10 cellular contexts compared by ENCODE assay signal in the genomic region with DNA sequence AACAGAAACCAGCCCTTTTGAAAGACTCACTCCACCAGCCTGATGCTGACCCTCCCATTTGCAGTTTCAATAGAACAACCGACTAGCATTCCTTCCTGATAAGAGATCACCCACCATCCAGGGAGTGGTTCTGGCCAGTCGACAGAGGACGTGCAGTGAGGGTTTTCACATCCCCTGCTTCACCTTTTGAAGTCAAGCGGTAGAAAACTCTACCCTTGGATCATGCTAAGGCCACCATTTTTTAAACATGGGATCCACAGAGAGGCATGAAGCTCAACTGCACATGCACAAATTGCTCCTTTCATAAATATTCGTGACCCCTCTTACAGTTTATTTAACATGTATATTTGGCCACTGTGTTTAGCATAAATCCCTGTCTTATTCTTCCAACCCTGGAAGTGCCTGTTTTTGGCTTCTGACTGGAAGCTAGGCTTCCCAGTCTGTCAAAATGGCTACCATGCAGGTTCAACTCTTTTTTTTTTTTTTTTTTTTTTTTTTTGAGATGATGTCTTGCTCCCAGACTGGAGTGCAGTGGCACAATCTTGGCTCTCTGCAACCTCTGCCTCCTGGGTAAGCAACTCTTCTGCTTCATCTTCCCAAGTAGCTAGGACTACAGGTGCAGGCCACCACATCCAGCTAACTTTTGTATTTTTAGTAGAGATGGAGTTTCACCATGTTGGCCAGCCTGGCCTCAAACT. TPM values are rescaled to one million over a fixed set of nuclear protein-coding genes. Genes with fewer than 3 reads are reported as not detected.
DNase-seq lines count a peak whose midpoint lies in the region; ATAC-seq and TF ChIP-seq lines count a peak whose summit lies in the region.
"Had no signal": no experiment of that assay in that cellular context is flagged by ENCODE, and none has a peak within 500 bp of the region (broad histone marks: within the 10 kb centered on the region; RNA-seq: fewer than 3 reads in every experiment).

No MANE protein-coding gene starts in this region.

- BruUV-seq in PC-9 (replicated peaks; lab: Mats Ljungman, UMichigan), result TSS peak; percentile 72

- ATAC-seq in GM23338 (no peak), HG02798 (IDR thresholded peaks at IDR 0.05; ENCODE audit: poor library complexity, unreplicated experiment) (no peak), HG03521 (IDR thresholded peaks at IDR 0.05; ENCODE audit: unreplicated experiment) (no peak)

- H3K27me3 Mint-ChIP-seq in GM23338 (ENCODE audit: insufficient read depth, low read depth, poor library complexity), result peaks cover 5% of the 10 kb centered on the region

- H3K36me3 Mint-ChIP-seq in GM23338 (ENCODE audit: low read depth), result peaks cover 41% of the 10 kb centered on the region

- intact Hi-C loops in PC-9 (cut with micrococcal nuclease; ENCODE audit: unreplicated experiment), result no loop called here

- H3K27ac ChIP-seq in GM23338 (ENCODE audit: low read depth), result no peak overlapping the region
- peak overlapping the region; percentile 78; the same call in 1 of the 2 replicates for H3K27ac ChIP-seq in PC-9

- CTCF ChIA-PET in PC-9 (lab: Charles Lee), result interaction anchor here (0.6 to 2.1 kb wide), 6 partner anchors 9 to 893 kb away, joined by 3 to 16 read pairs (median 4); no protein-coding TSS in a partner anchor

- H3K9me2 ChIP-seq in GM23338 (ENCODE audit: insufficient read depth) (0 out of 2 replicates have a peak, but pooled peaks cover 11% of the 10 kb centered on the region), PC-9 (ENCODE audit: insufficient read depth) (no peaks in the 10 kb centered on the region)

- H3K4me2 ChIP-seq in GM23338 (peak overlapping the region; percentile 86), PC-9 (peak overlapping the region; percentile 78)

- H3F3A ChIP-seq in GM23338 (replicated peaks; ENCODE audit: low read depth) (0 out of 2 replicates have a peak, but pooled peaks cover 3% of the 10 kb centered on the region), PC-9 (ENCODE audit: insufficient read depth, low read depth) (peaks cover 6% of the 10 kb centered on the region; the same call in 1 of the 2 replicates)

- POLR2A ChIA-PET in PC-9 (lab: Charles Lee; ENCODE audit: unreplicated experiment), result interaction anchor here (0.6 kb wide), 1 partner anchor 525 kb away, joined by 4 read pairs; no protein-coding TSS in a partner anchor

- H3K27ac Mint-ChIP-seq in GM23338, result no peak overlapping the region

- H3K9me3 ChIP-seq in PC-9 (ENCODE audit: insufficient read depth, low read depth), result 0 out of 2 replicates have a peak, but pooled peaks cover 4% of the 10 kb centered on the region

- H3K36me3 ChIP-seq in GM23338 (ENCODE audit: insufficient read depth) (peaks cover 22% of the 10 kb centered on the region), PC-9 (ENCODE audit: low read depth) (peaks cover 20% of the 10 kb centered on the region)

- H3K27me3 ChIP-seq in GM23338 (ENCODE audit: insufficient read depth) (no peaks in the 10 kb centered on the region), PC-9 (ENCODE audit: insufficient read depth, low read depth) (no peaks in the 10 kb centered on the region)

- H3K4me3 Mint-ChIP-seq in GM23338, result peak overlapping the region; percentile 96

- peaks cover 3% of the 10 kb centered on the region; the same call in 2 of the 3 replicates for H3K9me3 Mint-ChIP-seq in GM23338

- DNase-seq in GM23338 (ENCODE audit: low spot score) (no peak), PC-9 (no peak), epithelial cell of esophagus (ENCODE audit: low read depth) (no peak), retinal pigment epithelial cell (ENCODE audit: low read depth) (no peak), AML-193 (lab: John Stamatoyannopoulos, UW) (no peak)
- DNase-seq: activated CD8-positive, alpha-beta memory T cell treated with anti-CD3 and anti-CD28 coated beads, Interleukin-2, amount 50 U/mL, for 4 hours; foreskin fibroblast; NCI-H510A treated with DMSO at 0.1 percent for 48 hours had no signal

- TF ChIP-seq CTCF in GM23338 (conservative IDR thresholded peaks at IDR 0.05; ENCODE audit: low read depth in 2 of 2) (no peak), PC-9 (conservative IDR thresholded peaks at IDR 0.05) (no peak), epithelial cell of esophagus (IDR thresholded peaks at IDR 0.05; ENCODE audit: insufficient read depth, low read depth, low read length, missing control alignments) (no peak), retinal pigment epithelial cell (conservative IDR thresholded peaks at IDR 0.05; ENCODE audit: low read depth, low read length) (no peak)

- peaks cover 11% of the 10 kb centered on the region; the same call in 1 of the 3 replicates for H3K4me1 Mint-ChIP-seq in GM23338

- H4K20me1 ChIP-seq in GM23338 (replicated peaks; ENCODE audit: insufficient read depth), result no peaks in the 10 kb centered on the region; the same call in 1 of the 2 replicates
- H4K20me1 ChIP-seq in PC-9 (ENCODE audit: insufficient read depth), result no peaks in the 10 kb centered on the region

- peak overlapping the region; percentile 77 for H3K4me3 ChIP-seq in GM23338
- peak overlapping the region; percentile 81 for H3K4me3 ChIP-seq in PC-9
- peak overlapping the region; percentile 85 for H3K4me3 ChIP-seq in epithelial cell of esophagus (ENCODE audit: low read length)
- H3K4me3 ChIP-seq in retinal pigment epithelial cell (ENCODE audit: low read length), result peak overlapping the region; percentile 81

- H3K4me1 ChIP-seq in GM23338 (ENCODE audit: insufficient read depth), result peaks cover 10% of the 10 kb centered on the region; the same call in 1 of the 2 replicates
- peaks cover 22% of the 10 kb centered on the region; the same call in 1 of the 2 replicates for H3K4me1 ChIP-seq in PC-9 (replicated peaks; ENCODE audit: insufficient read depth)

- H2AFZ ChIP-seq in GM23338, result no peak overlapping the region
- peak overlapping the region; percentile 96; the same call in 1 of the 2 replicates for H2AFZ ChIP-seq in PC-9

- H3K79me2 ChIP-seq in GM23338 (replicated peaks; ENCODE audit: insufficient read depth) (peaks cover 26% of the 10 kb centered on the region), PC-9 (ENCODE audit: low read depth) (peaks cover 40% of the 10 kb centered on the region)

TF ChIP-seq in GM23338, 12 proteins besides CTCF, POLR2A, EP300 and RAD21 (continues in another document):
- TF ChIP-seq ZNF114 (CRISPR knock-in tag; IDR thresholded peaks at IDR 0.05) (no peak), EZH2phosphoT487 (IDR thresholded peaks at IDR 0.05; ENCODE audit: unreplicated experiment) (no peak), CREB1 (CRISPR knock-in tag; IDR thresholded peaks at IDR 0.05; ENCODE audit: low read depth) (no peak), ZNF331 (CRISPR knock-in tag; IDR thresholded peaks at IDR 0.05; ENCODE audit: low read depth) (no peak), EZH2 (IDR thresholded peaks at IDR 0.05; ENCODE audit: low read depth, unreplicated experiment) (no peak), NANOG (IDR thresholded peaks at IDR 0.05; ENCODE audit: borderline replicate concordance) (no peak), JUNB (IDR thresholded peaks at IDR 0.05; ENCODE audit: unreplicated experiment) (no peak), STAT1 (IDR thresholded peaks at IDR 0.05; ENCODE audit: unreplicated experiment) (no peak)
- TF ChIP-seq, protein P1, sequence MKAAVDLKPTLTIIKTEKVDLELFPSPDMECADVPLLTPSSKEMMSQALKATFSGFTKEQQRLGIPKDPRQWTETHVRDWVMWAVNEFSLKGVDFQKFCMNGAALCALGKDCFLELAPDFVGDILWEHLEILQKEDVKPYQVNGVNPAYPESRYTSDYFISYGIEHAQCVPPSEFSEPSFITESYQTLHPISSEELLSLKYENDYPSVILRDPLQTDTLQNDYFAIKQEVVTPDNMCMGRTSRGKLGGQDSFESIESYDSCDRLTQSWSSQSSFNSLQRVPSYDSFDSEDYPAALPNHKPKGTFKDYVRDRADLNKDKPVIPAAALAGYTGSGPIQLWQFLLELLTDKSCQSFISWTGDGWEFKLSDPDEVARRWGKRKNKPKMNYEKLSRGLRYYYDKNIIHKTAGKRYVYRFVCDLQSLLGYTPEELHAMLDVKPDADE (IDR thresholded peaks at IDR 0.05), result no peak
- TF ChIP-seq, protein P2, sequence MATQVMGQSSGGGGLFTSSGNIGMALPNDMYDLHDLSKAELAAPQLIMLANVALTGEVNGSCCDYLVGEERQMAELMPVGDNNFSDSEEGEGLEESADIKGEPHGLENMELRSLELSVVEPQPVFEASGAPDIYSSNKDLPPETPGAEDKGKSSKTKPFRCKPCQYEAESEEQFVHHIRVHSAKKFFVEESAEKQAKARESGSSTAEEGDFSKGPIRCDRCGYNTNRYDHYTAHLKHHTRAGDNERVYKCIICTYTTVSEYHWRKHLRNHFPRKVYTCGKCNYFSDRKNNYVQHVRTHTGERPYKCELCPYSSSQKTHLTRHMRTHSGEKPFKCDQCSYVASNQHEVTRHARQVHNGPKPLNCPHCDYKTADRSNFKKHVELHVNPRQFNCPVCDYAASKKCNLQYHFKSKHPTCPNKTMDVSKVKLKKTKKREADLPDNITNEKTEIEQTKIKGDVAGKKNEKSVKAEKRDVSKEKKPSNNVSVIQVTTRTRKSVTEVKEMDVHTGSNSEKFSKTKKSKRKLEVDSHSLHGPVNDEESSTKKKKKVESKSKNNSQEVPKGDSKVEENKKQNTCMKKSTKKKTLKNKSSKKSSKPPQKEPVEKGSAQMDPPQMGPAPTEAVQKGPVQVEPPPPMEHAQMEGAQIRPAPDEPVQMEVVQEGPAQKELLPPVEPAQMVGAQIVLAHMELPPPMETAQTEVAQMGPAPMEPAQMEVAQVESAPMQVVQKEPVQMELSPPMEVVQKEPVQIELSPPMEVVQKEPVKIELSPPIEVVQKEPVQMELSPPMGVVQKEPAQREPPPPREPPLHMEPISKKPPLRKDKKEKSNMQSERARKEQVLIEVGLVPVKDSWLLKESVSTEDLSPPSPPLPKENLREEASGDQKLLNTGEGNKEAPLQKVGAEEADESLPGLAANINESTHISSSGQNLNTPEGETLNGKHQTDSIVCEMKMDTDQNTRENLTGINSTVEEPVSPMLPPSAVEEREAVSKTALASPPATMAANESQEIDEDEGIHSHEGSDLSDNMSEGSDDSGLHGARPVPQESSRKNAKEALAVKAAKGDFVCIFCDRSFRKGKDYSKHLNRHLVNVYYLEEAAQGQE (IDR thresholded peaks at IDR 0.05; ENCODE audit: unreplicated experiment), result no peak

RNA-seq across cellular contexts. Expression of a gene that starts 1.0 kb away (rescaled TPM):
- total RNA-seq in GM23338 (2014; rRNA removed; shearing (Covaris generic)), result 30.1 and 37.3 TPM in 2 replicates
- 45.2 and 54.1 TPM in 2 replicates for polyA plus RNA-seq in GM23338 (2016; fragmentation: Nextera tagmentation; extraction: Ambion mirVana)
- total RNA-seq in PC-9 (2021), result 48.8 and 49.9 TPM in 2 replicates

RNA-seq across cellular contexts. Expression of a gene that starts 35.6 kb away (rescaled TPM):
- 140 and 172 TPM in 2 replicates for total RNA-seq in GM23338 (2014; rRNA removed; shearing (Covaris generic))
- 132 and 143 TPM in 2 replicates for polyA plus RNA-seq in GM23338 (2016; fragmentation: Nextera tagmentation; extraction: Ambion mirVana)
- 117 and 140 TPM in 2 replicates for total RNA-seq in PC-9 (2021)
